In genomic region chr1:67627336-67627735, GRCh38 we compare ENCODE assay signal across 20 cellular contexts.
"Had no signal": no experiment of that assay in that cellular context is flagged by ENCODE, and none has a peak within 500 bp of the region (broad histone marks: within the 10 kb centered on the region; RNA-seq: fewer than 3 reads in every experiment).

No MANE protein-coding gene starts in this region.

- H3K9me3 ChIP-seq: adrenal gland, colonic mucosa, left lung, thoracic aorta had no signal

- ATAC-seq: activated T-cell treated with anti-CD3 and anti-CD28 coated beads, Interleukin-2, amount 50 U/mL, for 4 hours; left lung; natural killer cell had no signal

- H3K4me3 ChIP-seq: adrenal gland, colonic mucosa, left lung, lung, thoracic aorta had no signal

- FAIRE-seq: astrocyte, bronchial epithelial cell had no signal

- H3K4me1 ChIP-seq: left lung had no signal

- H3K27ac ChIP-seq: adrenal gland, colonic mucosa, left lung, thoracic aorta had no signal

- DNase-seq: activated B cell treated with CpG ODN at 0.5 μM for 24 hours; activated CD4-positive, alpha-beta T cell treated with anti-CD3 and anti-CD28 coated beads for 4 hours; activated CD4-positive, alpha-beta T cell treated with anti-CD3 and anti-CD28 coated beads, Interleukin-2, amount 50 U/mL, for 48 hours; activated CD8-positive, alpha-beta memory T cell treated with anti-CD3 and anti-CD28 coated beads, Interleukin-2, amount 50 U/mL, for 48 hours; activated naive CD4-positive, alpha-beta T cell; activated T-cell treated with anti-CD3 and anti-CD28 coated beads, Interleukin-2, amount 50 U/mL, for 4 hours; colonic mucosa; foreskin fibroblast; kidney glomerular epithelial cell; left lung; midbrain; natural killer cell; retina; stimulated activated CD4-positive, alpha-beta T cell treated with anti-CD3 and anti-CD28 coated beads, Interleukin-2, amount 100 ng/mL, for 48 hours; stimulated activated naive CD4-positive, alpha-beta T cell had no signal

- H3K27me3 ChIP-seq: adrenal gland, colonic mucosa, left lung had no signal

- H3K36me3 ChIP-seq: adrenal gland, colonic mucosa, left lung, thoracic aorta had no signal
